23 cellular contexts compared by ENCODE assay signal in genomic region chrX:32847921-32848320, GRCh38.
"Had no signal": no experiment of that assay in that cellular context is flagged by ENCODE, and none has a peak within 500 bp of the region (broad histone marks: within the 10 kb centered on the region; RNA-seq: fewer than 3 reads in every experiment).

No MANE protein-coding gene starts in this region.

- H3K4me3 Mint-ChIP-seq: dendritic cell treated with granulocyte-macrophage colony-stimulating factor and Interleukin-4, amounts not matched to agents 40 ng/mL and 50 ng/mL, for 4 days; effector memory CD8-positive, alpha-beta T cell; immature natural killer cell; natural killer cell treated with Interleukin-12 subunit alpha and Interleukin-12 subunit beta and Interleukin-15 and Interleukin-18, amount 100 ng/mL, for 72 hours; neural progenitor cell had no signal

- DNase-seq: effector memory CD8-positive, alpha-beta T cell; foreskin melanocyte; heart right ventricle; immature natural killer cell; kidney; left cardiac atrium; left ventricle myocardium inferior; lower lobe of right lung; mesenchymal stem cell; midbrain; nucleus accumbens; ovary; right cardiac atrium; small intestine; stimulated activated CD4-positive, alpha-beta T cell treated with anti-CD3 and anti-CD28 coated beads, Interleukin-12 subunit alpha, Interleukin-12 subunit beta, amount 100 ng/mL, for 4 hours; stimulated activated CD4-positive, alpha-beta T cell treated with anti-CD3 and anti-CD28 coated beads, Interleukin-2, amount 100 ng/mL, for 48 hours; stimulated activated naive CD8-positive, alpha-beta T cell treated with anti-CD3 and anti-CD28 coated beads, Interleukin-15, Interleukin-2, amounts not matched to agents 100 U/mL and 50 U/mL, for 24 hours; tibial artery; upper lobe of left lung; uterus had no signal

- H3K27ac ChIP-seq: heart right ventricle, left ventricle myocardium inferior, lower lobe of right lung, neural progenitor cell, ovary, tibial artery, upper lobe of left lung, uterus had no signal

- H3K27me3 ChIP-seq: heart right ventricle, neural progenitor cell, ovary, tibial artery, upper lobe of left lung, uterus had no signal

- H3K27ac Mint-ChIP-seq: dendritic cell treated with granulocyte-macrophage colony-stimulating factor and Interleukin-4, amounts not matched to agents 40 ng/mL and 50 ng/mL, for 4 days; effector memory CD8-positive, alpha-beta T cell; immature natural killer cell; natural killer cell treated with Interleukin-12 subunit alpha and Interleukin-12 subunit beta and Interleukin-15 and Interleukin-18, amount 100 ng/mL, for 72 hours; neural progenitor cell had no signal

- ATAC-seq: effector memory CD8-positive, alpha-beta T cell; heart right ventricle; left cardiac atrium; lower lobe of right lung; natural killer cell treated with Interleukin-12 subunit alpha and Interleukin-12 subunit beta and Interleukin-15 and Interleukin-18, amount 100 ng/mL, for 72 hours; right cardiac atrium; stimulated activated naive CD8-positive, alpha-beta T cell treated with anti-CD3 and anti-CD28 coated beads, Interleukin-15, Interleukin-2, amounts not matched to agents 100 U/mL and 50 U/mL, for 24 hours had no signal

- H3K36me3 ChIP-seq: left ventricle myocardium inferior, lower lobe of right lung, neural progenitor cell, ovary, tibial artery, upper lobe of left lung, uterus had no signal

- H3K36me3 Mint-ChIP-seq: immature natural killer cell; natural killer cell treated with Interleukin-12 subunit alpha and Interleukin-12 subunit beta and Interleukin-15 and Interleukin-18, amount 100 ng/mL, for 72 hours; neural progenitor cell had no signal

- H3K9me3 ChIP-seq: heart right ventricle, left ventricle myocardium inferior, lower lobe of right lung, ovary, tibial artery, upper lobe of left lung, uterus had no signal

- H3K4me3 ChIP-seq: heart right ventricle, left ventricle myocardium inferior, lower lobe of right lung, neural progenitor cell, ovary, tibial artery, upper lobe of left lung, uterus had no signal

- H3K9me3 Mint-ChIP-seq: neural progenitor cell had no signal

- FAIRE-seq: small intestine had no signal

- H3K27me3 Mint-ChIP-seq: dendritic cell treated with granulocyte-macrophage colony-stimulating factor and Interleukin-4, amounts not matched to agents 40 ng/mL and 50 ng/mL, for 4 days; effector memory CD8-positive, alpha-beta T cell; natural killer cell treated with Interleukin-12 subunit alpha and Interleukin-12 subunit beta and Interleukin-15 and Interleukin-18, amount 100 ng/mL, for 72 hours had no signal

- H3K4me1 Mint-ChIP-seq: immature natural killer cell had no signal

- H3K4me1 ChIP-seq: left ventricle myocardium inferior, lower lobe of right lung, tibial artery, upper lobe of left lung, uterus had no signal
